In genomic region chr2:135317375-135317774, GRCh38 we compare ENCODE assay signal across 28 cellular contexts.
"Had no signal": no experiment of that assay in that cellular context is flagged by ENCODE, and none has a peak within 500 bp of the region (broad histone marks: within the 10 kb centered on the region; RNA-seq: fewer than 3 reads in every experiment).

No MANE protein-coding gene starts in this region.

- DNase-seq: activated B cell treated with CpG ODN at 0.5 μM for 24 hours; activated CD4-positive, alpha-beta T cell treated with anti-CD3 and anti-CD28 coated beads for 48 hours; activated CD4-positive, alpha-beta T cell treated with anti-CD3 and anti-CD28 coated beads, Interleukin-2, amount 50 U/mL, for 1 hour; activated CD4-positive, alpha-beta T cell treated with anti-CD3 and anti-CD28 coated beads, Interleukin-2, amount 50 U/mL, for 48 hours; activated CD8-positive, alpha-beta memory T cell treated with anti-CD3 and anti-CD28 coated beads for 24 hours; activated CD8-positive, alpha-beta T cell treated with anti-CD3 and anti-CD28 coated beads for 36 hours; activated effector memory CD4-positive, alpha-beta T cell treated with Interleukin-2 at 50 U/mL for 16 hours; activated gamma-delta T cell treated with Interleukin-2 at 50 U/mL for 16 hours; activated naive CD4-positive, alpha-beta T cell treated with anti-CD3 and anti-CD28 coated beads, Interleukin-2, amount 50 U/mL, for 16 hours; activated naive CD4-positive, alpha-beta T cell treated with Interleukin-2 at 50 U/mL for 16 hours; activated T-cell treated with anti-CD3 and anti-CD28 coated beads, Interleukin-2, amount 50 U/mL, for 4 hours; amniotic stem cell; anterior cingulate cortex; body of pancreas; caudate nucleus; cortex of kidney; dermis blood vessel endothelial cell; effector CD4-positive, alpha-beta T cell; esophagus squamous epithelium; foreskin melanocyte; heart right ventricle; T-helper 17 cell; T1000; WERI-Rb-1 had no signal

- H3K27me3 ChIP-seq: body of pancreas, esophagus squamous epithelium, gastroesophageal sphincter, heart right ventricle had no signal

- H3K36me3 ChIP-seq: esophagus squamous epithelium had no signal

- H3K4me1 ChIP-seq: body of pancreas, esophagus squamous epithelium, gastroesophageal sphincter, heart right ventricle had no signal

- H3K27ac ChIP-seq: body of pancreas, epithelial cell of prostate, esophagus squamous epithelium, gastroesophageal sphincter, heart right ventricle, WERI-Rb-1 had no signal

- H3K9me3 ChIP-seq: body of pancreas, gastroesophageal sphincter had no signal

- ATAC-seq: activated CD4-positive, CD25-positive, alpha-beta regulatory T cell treated with anti-CD3 and anti-CD28 coated beads, Interleukin-2, amount 50 U/mL, for 24 hours; activated CD8-positive, alpha-beta T cell treated with anti-CD3 and anti-CD28 coated beads for 36 hours; activated T-cell treated with anti-CD3 and anti-CD28 coated beads, Interleukin-2, amount 50 U/mL, for 4 hours; activated T-helper 17 cell treated with anti-CD3 and anti-CD28 coated beads, Interleukin-2, amount 50 U/mL, for 72 hours; body of pancreas; gastroesophageal sphincter; heart right ventricle; T-helper 17 cell had no signal

- H3K4me3 ChIP-seq: body of pancreas, esophagus squamous epithelium, gastroesophageal sphincter, heart right ventricle had no signal
